Comparison of ENCODE assay signal across 1 cellular context in genomic region chr10:14954001-14954770, GRCh38.
TF ChIP-seq lines count a peak whose summit lies in the region.

Gene DCLRE1C, minus strand, starts transcription at chr10:14954096. Its CDS starts 86 bp downstream, at chr10:14954010.

TF ChIP-seq in GM23338, 12 proteins besides CTCF, POLR2A, EP300 and RAD21 (continued from another document):
- TF ChIP-seq REST (IDR thresholded peaks at IDR 0.05; ENCODE audit: unreplicated experiment) (no peak), STAT1 (IDR thresholded peaks at IDR 0.05; ENCODE audit: unreplicated experiment) (no peak), NANOG (IDR thresholded peaks at IDR 0.05; ENCODE audit: borderline replicate concordance) (no peak), EZH2 (IDR thresholded peaks at IDR 0.05; ENCODE audit: low read depth, unreplicated experiment) (no peak), EZH2phosphoT487 (IDR thresholded peaks at IDR 0.05; ENCODE audit: unreplicated experiment) (no peak), ZNF331 (CRISPR knock-in tag; IDR thresholded peaks at IDR 0.05; ENCODE audit: low read depth) (no peak), JUNB (IDR thresholded peaks at IDR 0.05; ENCODE audit: unreplicated experiment) (no peak)
